In the genomic region with DNA sequence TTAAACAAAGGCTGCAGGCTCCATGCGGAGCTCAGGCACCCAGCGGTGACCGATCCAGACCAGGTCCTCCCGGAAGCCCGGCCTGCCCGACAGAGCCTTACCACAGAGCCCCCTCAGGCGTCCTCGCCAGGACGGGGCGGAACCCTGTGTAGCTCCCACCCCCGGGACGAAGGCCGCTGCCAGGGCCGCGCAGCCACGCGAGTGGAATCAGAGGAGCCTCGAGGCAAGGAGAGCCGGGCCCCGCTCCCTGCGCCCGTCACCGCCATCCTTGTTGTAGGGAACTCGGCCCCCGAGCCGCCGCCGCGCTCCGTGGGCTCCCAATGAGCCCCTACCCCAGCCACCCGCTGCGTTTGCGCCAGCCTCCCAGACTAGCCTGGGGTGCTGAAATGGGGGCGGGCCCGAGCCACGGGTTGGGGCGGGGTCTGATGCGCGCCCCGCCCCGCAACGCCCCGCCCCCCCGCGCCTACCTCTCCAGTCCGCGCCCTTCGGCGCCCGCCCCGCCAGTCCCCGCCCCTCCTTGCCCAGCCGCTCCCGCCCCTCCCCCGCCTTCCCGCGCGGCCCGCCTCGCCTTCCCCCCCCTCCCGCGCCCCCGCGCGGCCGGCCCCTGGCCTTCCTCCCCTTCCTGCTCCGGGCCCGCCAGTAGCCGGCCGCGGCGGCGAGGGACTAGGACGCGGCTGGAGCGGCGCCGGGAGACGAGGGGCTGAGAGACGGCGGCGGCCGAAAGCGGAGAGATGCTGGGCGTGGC, we compare ENCODE assay signal across 8 cellular contexts. TPM values are rescaled to one million over a fixed set of nuclear protein-coding genes. Genes with fewer than 3 reads are reported as not detected.
DNase-seq lines count a peak whose midpoint lies in the region; ATAC-seq and TF ChIP-seq lines count a peak whose summit lies in the region.

A gene with protein sequence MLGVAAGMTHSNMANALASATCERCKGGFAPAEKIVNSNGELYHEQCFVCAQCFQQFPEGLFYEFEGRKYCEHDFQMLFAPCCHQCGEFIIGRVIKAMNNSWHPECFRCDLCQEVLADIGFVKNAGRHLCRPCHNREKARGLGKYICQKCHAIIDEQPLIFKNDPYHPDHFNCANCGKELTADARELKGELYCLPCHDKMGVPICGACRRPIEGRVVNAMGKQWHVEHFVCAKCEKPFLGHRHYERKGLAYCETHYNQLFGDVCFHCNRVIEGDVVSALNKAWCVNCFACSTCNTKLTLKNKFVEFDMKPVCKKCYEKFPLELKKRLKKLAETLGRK (plus strand): TSS at position 639 of the 745 bp plus-strand sequence. CDS start 93 bp downstream, at position 732.

- no peak for TF ChIP-seq CTCF in AG09319 (IDR thresholded peaks at IDR 0.05; ENCODE audit: low read depth, low read length)

- DNase-seq in AG09319 (ENCODE audit: extremely low read depth, low read depth) (peak; percentile 76), NCI-H345 treated with DMSO at 0.1 percent for 48 hours (lab: John Stamatoyannopoulos, UW; ENCODE audit: unreplicated experiment) (peak; percentile 52), cerebellum (ENCODE audit: low spot score) (peak; percentile 91), kidney glomerular epithelial cell (lab: John Stamatoyannopoulos, UW) (peak; percentile 84)
- peak; percentile 78 for DNase-seq in activated CD4-positive, alpha-beta T cell treated with anti-CD3 and anti-CD28 coated beads for 1 hour
- DNase-seq in stimulated activated CD4-positive, alpha-beta T cell treated with anti-CD3 and anti-CD28 coated beads, Interleukin-15, amount 100 ng/mL, for 48 hours (ENCODE audit: low read depth in 2 of 2) = peak; percentile 77 to 84

- peak; percentile 90 for ATAC-seq in GM18907 (IDR thresholded peaks at IDR 0.05; ENCODE audit: unreplicated experiment)
- peak; percentile 84 for ATAC-seq in HG03139 (IDR thresholded peaks at IDR 0.05; ENCODE audit: unreplicated experiment)

RNA-seq across cellular contexts. Expression of the gene that starts here (rescaled TPM):
- 20.6 TPM for total RNA-seq in cerebellum

Comparison
In these comparisons a context has a peak if more than half of its experiments do, and no peak if none do; other contexts are left out.
1. Peak in every context shown above with its lines: DNase-seq and ATAC-seq.